Comparison of ENCODE assay signal across 14 cellular contexts in the genomic region with DNA sequence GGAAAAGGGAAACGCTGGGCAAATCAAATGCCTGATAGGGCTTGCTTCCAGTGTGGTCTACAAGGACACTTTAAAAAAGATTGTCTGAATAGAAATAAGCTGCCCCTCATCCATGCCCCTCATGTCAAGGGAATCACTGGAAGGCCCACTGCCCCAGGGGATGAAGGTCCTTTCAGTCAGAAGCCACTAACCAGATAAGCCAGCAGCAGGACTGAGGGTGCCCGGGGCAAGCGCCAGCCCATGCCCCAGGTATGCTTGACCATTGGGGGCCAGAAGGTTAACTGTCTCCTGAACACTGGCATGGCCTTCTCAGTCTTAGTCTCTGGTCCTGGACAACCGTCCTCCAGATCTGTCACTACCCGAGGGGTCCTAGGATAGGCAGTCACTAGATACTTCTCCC. TPM values are rescaled to one million over a fixed set of nuclear protein-coding genes. Genes with fewer than 3 reads are reported as not detected.
DNase-seq lines count a peak whose midpoint lies in the region; ATAC-seq and TF ChIP-seq lines count a peak whose summit lies in the region.
"Had no signal": no experiment of that assay in that cellular context is flagged by ENCODE, and none has a peak within 500 bp of the region (broad histone marks: within the 10 kb centered on the region; RNA-seq: fewer than 3 reads in every experiment).

No MANE protein-coding gene starts in this region.

- TF ChIP-seq CTCF in PC-9 (conservative IDR thresholded peaks at IDR 0.05), result no peak
- no peak for TF ChIP-seq CTCF in mesothelial cell of epicardium (IDR thresholded peaks at IDR 0.05; ENCODE audit: unreplicated experiment)
- TF ChIP-seq CTCF in Calu3 (IDR thresholded peaks at IDR 0.05; ENCODE audit: unreplicated experiment), result no peak

- intact Hi-C loops in right cardiac atrium (cut with DNase I), result no loop called here
- intact Hi-C loops in Right ventricle myocardium inferior (cut with DNase I), result no loop called here
- intact Hi-C loops in PC-9 (cut with micrococcal nuclease; ENCODE audit: unreplicated experiment), result loop anchor here (2.0 kb wide), 1 partner anchor 18 kb away; the partner anchor contains the start of genes ACOX3 and TRMT44
- intact Hi-C loops in Calu3 (cut with micrococcal nuclease; ENCODE audit: unreplicated experiment), result no loop called here

- CTCF ChIA-PET in PC-9 (lab: Charles Lee) (no interaction called here), Calu3 (lab: Charles Lee) (no interaction called here)

- peak overlapping the region; percentile 94 for H3K27ac Mint-ChIP-seq in mesothelial cell of epicardium
- H3K27ac Mint-ChIP-seq in Calu3 (ENCODE audit: unreplicated experiment), result no peak overlapping the region
- H3K27ac Mint-ChIP-seq: B cell; CD4-positive, CD25-positive, alpha-beta regulatory T cell; H9 had no signal

- H3K79me2 ChIP-seq in PC-9 (ENCODE audit: low read depth), result 0 out of 2 replicates have a peak, but pooled peaks cover 1% of the 10 kb centered on the region

- peaks cover 5% of the 10 kb centered on the region; the same call in 1 of the 2 replicates for H3F3A ChIP-seq in PC-9 (ENCODE audit: insufficient read depth, low read depth)

- 90% methylated on average over 5 of the region's 5 CpGs for WGBS in right cardiac atrium

- H3K4me1 ChIP-seq in right cardiac atrium (ENCODE audit: control insufficient read depth, insufficient read depth, low read length) (peaks cover 5% of the 10 kb centered on the region), PC-9 (replicated peaks; ENCODE audit: insufficient read depth) (peaks cover 47% of the 10 kb centered on the region)

- H3K4me1 Mint-ChIP-seq in mesothelial cell of epicardium, result peaks cover 42% of the 10 kb centered on the region
- peaks cover 24% of the 10 kb centered on the region for H3K4me1 Mint-ChIP-seq in Calu3 (ENCODE audit: low read depth, unreplicated experiment)

- no peaks in the 10 kb centered on the region for H3K36me3 ChIP-seq in PC-9 (ENCODE audit: low read depth)

- no peaks in the 10 kb centered on the region for H3K9me2 ChIP-seq in PC-9 (ENCODE audit: insufficient read depth)

- H3K27me3 ChIP-seq in right cardiac atrium (ENCODE audit: control insufficient read depth, insufficient read depth) (no peaks in the 10 kb centered on the region), PC-9 (ENCODE audit: insufficient read depth, low read depth) (no peaks in the 10 kb centered on the region)
- H3K27me3 ChIP-seq: BLaER1 treated with 17β-estradiol and CSF1 and Interleukin-3, amounts not matched to agents 10 nM and 100 nM had no signal

- peaks cover 21% of the 10 kb centered on the region for H3K36me3 Mint-ChIP-seq in mesothelial cell of epicardium
- peaks cover 12% of the 10 kb centered on the region for H3K36me3 Mint-ChIP-seq in Calu3 (ENCODE audit: insufficient read depth, unreplicated experiment)

- H4K20me1 ChIP-seq in PC-9 (ENCODE audit: insufficient read depth), result no peaks in the 10 kb centered on the region

- H3K9me3 ChIP-seq in right cardiac atrium (ENCODE audit: control insufficient read depth, low read length) (no peaks in the 10 kb centered on the region), PC-9 (ENCODE audit: insufficient read depth, low read depth) (no peaks in the 10 kb centered on the region)
- H3K9me3 ChIP-seq: BLaER1 treated with 17β-estradiol and CSF1 and Interleukin-3, amounts not matched to agents 10 nM and 100 nM had no signal

- peak overlapping the region; percentile 67 for H3K4me2 ChIP-seq in PC-9
- H3K4me2 ChIP-seq: BLaER1 treated with 17β-estradiol and CSF1 and Interleukin-3, amounts not matched to agents 10 nM and 100 nM had no signal

- BruUV-seq in PC-9 (replicated peaks; lab: Mats Ljungman, UMichigan) (no TSS peak), Calu3 (replicated peaks; lab: Mats Ljungman, UMichigan) (no TSS peak)

- H3K4me3 ChIP-seq in right cardiac atrium (ENCODE audit: low read length) (no peak overlapping the region), PC-9 (no peak overlapping the region)
- H3K4me3 ChIP-seq: BLaER1 treated with 17β-estradiol and CSF1 and Interleukin-3, amounts not matched to agents 10 nM and 100 nM had no signal

- POLR2A ChIA-PET in PC-9 (lab: Charles Lee; ENCODE audit: unreplicated experiment), result no interaction called here

- H3K27ac ChIP-seq in right cardiac atrium (ENCODE audit: low read length) (peak overlapping the region; percentile 43), PC-9 (peak overlapping the region; percentile 34)
- H3K27ac ChIP-seq: BLaER1 treated with 17β-estradiol and CSF1 and Interleukin-3, amounts not matched to agents 10 nM and 100 nM; HL-60 had no signal

- peaks cover 4% of the 10 kb centered on the region for H3K9me3 Mint-ChIP-seq in mesothelial cell of epicardium
- H3K9me3 Mint-ChIP-seq in Calu3 (ENCODE audit: low read depth, unreplicated experiment), result no peaks in the 10 kb centered on the region
- H3K9me3 Mint-ChIP-seq: CD4-positive, CD25-positive, alpha-beta regulatory T cell; CD8-positive, alpha-beta memory T cell; H9 had no signal

- no peak overlapping the region for H3K4me3 Mint-ChIP-seq in mesothelial cell of epicardium
- H3K4me3 Mint-ChIP-seq in Calu3 (ENCODE audit: low read depth, unreplicated experiment), result no peak overlapping the region
- H3K4me3 Mint-ChIP-seq: B cell, H9 had no signal

- ATAC-seq in right cardiac atrium (no peak), Right ventricle myocardium inferior (no peak), HG03342 (IDR thresholded peaks at IDR 0.05; ENCODE audit: unreplicated experiment) (no peak)

- no peak overlapping the region for H2AFZ ChIP-seq in PC-9

- no peak for DNase-seq in right cardiac atrium
- DNase-seq in Right ventricle myocardium inferior (ENCODE audit: missing footprints), result no peak
- peak in 1 of 2 experiments; percentile 22 for DNase-seq in PC-9
- no peak for DNase-seq in mesothelial cell of epicardium (ENCODE audit: low spot score in 2 of 2, unreplicated experiment in 2 of 2)
- no peak for DNase-seq in NCI-H226
- no peak for DNase-seq in Calu3
- DNase-seq: CD4-positive, CD25-positive, alpha-beta regulatory T cell; CD8-positive, alpha-beta memory T cell; COR-L47; H9 had no signal

- H3K27me3 Mint-ChIP-seq in mesothelial cell of epicardium (ENCODE audit: low read depth) (no peaks in the 10 kb centered on the region), Calu3 (ENCODE audit: unreplicated experiment) (no peaks in the 10 kb centered on the region)
- H3K27me3 Mint-ChIP-seq: B cell; CD8-positive, alpha-beta memory T cell had no signal

RNA-seq across cellular contexts. Expression of gene ACOX3, which starts 17.7 kb away (rescaled TPM):
- total RNA-seq in right cardiac atrium, result 10 to 100 TPM; 52.9 to 94.8 (median 55.1) TPM
- polyA plus RNA-seq in right cardiac atrium, result 25.7 TPM
- 25.3 TPM for total RNA-seq in Right ventricle myocardium inferior
- total RNA-seq in PC-9 (2021), result 21.0 and 26.1 TPM in 2 replicates
- 57.5 to 60.0 TPM (median 59.7 TPM) in 3 replicates for total RNA-seq in mesothelial cell of epicardium
- 11.0 and 12.1 TPM in 2 replicates for total RNA-seq in Calu3 (2022)

RNA-seq across cellular contexts. Expression of gene TRMT44, which starts 17.8 kb away (rescaled TPM):
- total RNA-seq in right cardiac atrium, result 10 to 100 TPM; 10.2 to 12.9 (median 12.5) TPM
- 7.6 TPM for polyA plus RNA-seq in right cardiac atrium
- 9.2 TPM for total RNA-seq in Right ventricle myocardium inferior
- total RNA-seq in PC-9 (2021), result 17.4 and 17.9 TPM in 2 replicates
- 37.9 to 41.7 TPM (median 41.2 TPM) in 3 replicates for total RNA-seq in mesothelial cell of epicardium
- total RNA-seq in Calu3 (2022), result 21.5 and 37.6 TPM in 2 replicates
